ENCODE assay signal across 11 cellular contexts in the genomic region with DNA sequence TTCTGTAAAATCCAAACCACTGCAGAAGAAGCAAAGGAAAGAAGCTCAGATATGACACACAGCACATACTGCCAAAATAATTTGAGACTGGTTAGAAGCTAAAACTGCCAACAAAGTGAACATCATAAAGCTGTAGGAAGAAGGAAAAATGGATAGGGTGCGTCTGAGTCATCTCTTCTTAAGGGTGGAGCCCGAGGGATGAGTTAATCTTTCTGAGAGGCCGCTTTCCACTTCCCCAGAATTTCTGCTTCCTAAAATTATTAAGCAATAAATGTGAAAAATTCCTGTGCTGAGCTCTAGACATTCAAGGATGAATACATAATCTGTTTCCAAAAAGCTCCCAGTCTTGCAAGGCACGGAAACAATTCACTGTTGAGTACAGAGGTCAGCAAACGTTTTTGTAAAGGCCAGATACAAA. TPM values are rescaled to one million over a fixed set of nuclear protein-coding genes. Genes with fewer than 3 reads are reported as not detected.
A peak's percentile ranks its signal among the peaks of the same experiment; 100 is the strongest.
DNase-seq lines count a peak whose midpoint lies in the region; ATAC-seq and TF ChIP-seq lines count a peak whose summit lies in the region.
"Had no signal": no experiment of that assay in that cellular context is flagged by ENCODE, and none has a peak within 500 bp of the region (broad histone marks: within the 10 kb centered on the region; RNA-seq: fewer than 3 reads in every experiment).

No MANE protein-coding gene starts in this region.

- H3K9me3 ChIP-seq in tibial artery = no peaks in the 10 kb centered on the region

- H3K4me3 ChIP-seq in tibial artery (no peak overlapping the region), H7 (ENCODE audit: insufficient read depth, low read depth, low read length) (no peak overlapping the region)
- H3K4me3 ChIP-seq: SK-N-MC had no signal

- TF ChIP-seq CTCF in tibial artery (IDR thresholded peaks at IDR 0.05) = no peak

- H3K4me1 ChIP-seq in tibial artery = peaks cover 0 to 8% (median 0%) of the 10 kb centered on the region in 4 donors

- H3K4me1 Mint-ChIP-seq in activated T-cell treated with anti-CD3 and anti-CD28 coated beads, Interleukin-2, amount 50 U/mL, for 24 hours (ENCODE audit: low read depth) = peaks cover 25% of the 10 kb centered on the region
- H3K4me1 Mint-ChIP-seq in activated T-cell treated with anti-CD3 and anti-CD28 coated beads, Interleukin-2, amount 50 U/mL, for 4 hours (ENCODE audit: low read depth) = peaks cover 9% of the 10 kb centered on the region

- H3K27me3 ChIP-seq in tibial artery (no peaks in the 10 kb centered on the region), H7 (ENCODE audit: control insufficient read depth, insufficient read depth, low read length) (no peaks in the 10 kb centered on the region)

- H3K36me3 ChIP-seq in tibial artery = peaks cover 11 to 81% (median 33%) of the 10 kb centered on the region in 3 donors
- H3K36me3 ChIP-seq in H7 (replicated peaks; ENCODE audit: control insufficient read depth, insufficient read depth, low read length) = peaks cover 18% of the 10 kb centered on the region

- H3K27ac ChIP-seq in tibial artery = peak overlapping the region; percentile 2 to 21
- H3K27ac ChIP-seq: C4-2B, SK-N-MC had no signal

- ATAC-seq in activated T-cell treated with anti-CD3 and anti-CD28 coated beads, Interleukin-2, amount 50 U/mL, for 4 hours = no peak
- ATAC-seq: activated naive CD4-positive, alpha-beta T cell treated with anti-CD3 and anti-CD28 coated beads, Interleukin-2, amount 50 U/mL, for 72 hours had no signal

- H3K27me3 Mint-ChIP-seq in activated T-cell treated with anti-CD3 and anti-CD28 coated beads, Interleukin-2, amount 50 U/mL, for 24 hours = no peaks in the 10 kb centered on the region
- no peaks in the 10 kb centered on the region for H3K27me3 Mint-ChIP-seq in activated T-cell treated with anti-CD3 and anti-CD28 coated beads, Interleukin-2, amount 50 U/mL, for 4 hours (ENCODE audit: low read depth)

- DNase-seq in activated T-cell treated with anti-CD3 and anti-CD28 coated beads, Interleukin-2, amount 50 U/mL, for 24 hours = no peak
- no peak for DNase-seq in activated T-cell treated with anti-CD3 and anti-CD28 coated beads, Interleukin-2, amount 50 U/mL, for 4 hours
- peak; percentile 41 for DNase-seq in amniotic stem cell (lab: John Stamatoyannopoulos, UW)
- DNase-seq in hepatic stellate cell (ENCODE audit: low spot score) = peak; percentile 55
- no peak for DNase-seq in tibial artery
- no peak for DNase-seq in 8988T
- DNase-seq in H7 = no peak
- no peak for DNase-seq in NCI-H187 treated with DMSO at 0.1 percent for 48 hours (lab: John Stamatoyannopoulos, UW)

- peaks cover 95% of the 10 kb centered on the region for H3K36me3 Mint-ChIP-seq in activated T-cell treated with anti-CD3 and anti-CD28 coated beads, Interleukin-2, amount 50 U/mL, for 24 hours (ENCODE audit: low read depth)
- peaks cover 24% of the 10 kb centered on the region for H3K36me3 Mint-ChIP-seq in activated T-cell treated with anti-CD3 and anti-CD28 coated beads, Interleukin-2, amount 50 U/mL, for 4 hours (ENCODE audit: insufficient read depth)

- intact Hi-C loops in tibial artery (cut with DNase I; ENCODE audit: low total_unique reads) = no loop called here

- H3K9me3 Mint-ChIP-seq in activated T-cell treated with anti-CD3 and anti-CD28 coated beads, Interleukin-2, amount 50 U/mL, for 24 hours = no peaks in the 10 kb centered on the region
- no peaks in the 10 kb centered on the region for H3K9me3 Mint-ChIP-seq in activated T-cell treated with anti-CD3 and anti-CD28 coated beads, Interleukin-2, amount 50 U/mL, for 4 hours
- H3K9me3 Mint-ChIP-seq: activated naive CD4-positive, alpha-beta T cell treated with anti-CD3 and anti-CD28 coated beads, Interleukin-2, amount 50 U/mL, for 72 hours had no signal

- H3K4me3 Mint-ChIP-seq in activated T-cell treated with anti-CD3 and anti-CD28 coated beads, Interleukin-2, amount 50 U/mL, for 24 hours = no peak overlapping the region
- no peak overlapping the region for H3K4me3 Mint-ChIP-seq in activated T-cell treated with anti-CD3 and anti-CD28 coated beads, Interleukin-2, amount 50 U/mL, for 4 hours

- peak overlapping the region; percentile 61 for H3K27ac Mint-ChIP-seq in activated T-cell treated with anti-CD3 and anti-CD28 coated beads, Interleukin-2, amount 50 U/mL, for 24 hours

RNA-seq across cellular contexts. Expression of a gene that starts 20.1 kb away (rescaled TPM):
- 100 to 1,000 TPM in 2 of 3 donors, 10 to 100 TPM in 1; 96.8 to 118 (median 109) TPM for total RNA-seq in activated T-cell treated with anti-CD3 and anti-CD28 coated beads, Interleukin-2, amount 50 U/mL, for 4 hours
- total RNA-seq in H7 (2014; rRNA removed; shearing (Covaris generic)) = 108 and 121 TPM in 2 replicates

RNA-seq across cellular contexts. Expression of a gene that starts 36.4 kb away (rescaled TPM):
- 100 to 1,000 TPM; 349 to 426 (median 389) TPM for total RNA-seq in activated T-cell treated with anti-CD3 and anti-CD28 coated beads, Interleukin-2, amount 50 U/mL, for 4 hours
- total RNA-seq in H7 (2014; rRNA removed; shearing (Covaris generic)) = 386 and 432 TPM in 2 replicates

Comparison
In these comparisons a context has a peak if more than half of its experiments do, and no peak if none do; other contexts are left out.
1. DNase-seq: peak in amniotic stem cell (single experiment) and hepatic stellate cell (single experiment); none in activated T-cell treated with anti-CD3 and anti-CD28 coated beads, Interleukin-2, amount 50 U/mL, for 24 hours (single experiment), activated T-cell treated with anti-CD3 and anti-CD28 coated beads, Interleukin-2, amount 50 U/mL, for 4 hours (single experiment), tibial artery (0 of 2), 8988T (single experiment), H7 (single experiment) and NCI-H187 treated with DMSO at 0.1 percent for 48 hours (single experiment).